Comparison of ENCODE assay signal across 8 cellular contexts in genomic region chrX:110412971-110413726, GRCh38.
DNase-seq lines count a peak whose midpoint lies in the region; ATAC-seq and TF ChIP-seq lines count a peak whose summit lies in the region.

No MANE protein-coding gene starts in this region.

- no peak for DNase-seq in AG09319 (ENCODE audit: extremely low read depth, low read depth)
- DNase-seq in NCI-H524 treated with DMSO at 0.1 percent for 48 hours (lab: John Stamatoyannopoulos, UW): peak; percentile 48
- peak; percentile 53 to 54 for DNase-seq in activated CD4-positive, alpha-beta T cell treated with anti-CD3 and anti-CD28 coated beads, Interleukin-2, amount 50 U/mL, for 4 hours
- DNase-seq in effector CD4-positive, alpha-beta T cell: peak; percentile 63
- peak; percentile 66 for DNase-seq in medulla oblongata (ENCODE audit: extremely low spot score)
- DNase-seq in stimulated activated CD8-positive, alpha-beta memory T cell treated with anti-CD3 and anti-CD28 coated beads, Interleukin-15, amount 100 ng/mL, for 24 hours (ENCODE audit: low read depth): peak; percentile 32

- TF ChIP-seq CTCF in AG09319 (IDR thresholded peaks at IDR 0.05; ENCODE audit: low read depth, low read length): peak; percentile 91

- ATAC-seq in GM18870 (IDR thresholded peaks at IDR 0.05; ENCODE audit: unreplicated experiment) (peak; percentile 48), HG03196 (IDR thresholded peaks at IDR 0.05; ENCODE audit: unreplicated experiment) (peak; percentile 67)
